Comparison of ENCODE assay signal across 27 cellular contexts in genomic region chr9:28583832-28584231, GRCh38.
"Had no signal": no experiment of that assay in that cellular context is flagged by ENCODE, and none has a peak within 500 bp of the region (broad histone marks: within the 10 kb centered on the region; RNA-seq: fewer than 3 reads in every experiment).

No MANE protein-coding gene starts in this region.

- FAIRE-seq: colon, endometrium, keratinocyte had no signal

- H3K27ac Mint-ChIP-seq: mesothelial cell of epicardium, naive B cell had no signal

- H3K4me3 ChIP-seq: coronary artery, dorsolateral prefrontal cortex, esophagus squamous epithelium, gastrocnemius medialis, heart right ventricle, left lung, lower lobe of right lung, mucosa of descending colon had no signal

- H3K27ac ChIP-seq: coronary artery, dorsolateral prefrontal cortex, epithelial cell of prostate, esophagus squamous epithelium, gastrocnemius medialis, heart right ventricle, left lung, lower lobe of right lung had no signal

- H3K36me3 Mint-ChIP-seq: mesothelial cell of epicardium, naive B cell had no signal

- H3K36me3 ChIP-seq: esophagus squamous epithelium, gastrocnemius medialis, heart right ventricle, left lung, lower lobe of right lung had no signal

- DNase-seq: dermis blood vessel endothelial cell; dorsolateral prefrontal cortex; effector CD4-positive, alpha-beta T cell; effector memory CD4-positive, alpha-beta T cell; erythroblast; esophagus squamous epithelium; foreskin fibroblast; foreskin melanocyte; gastrocnemius medialis; glutamatergic neuron; head of caudate nucleus; heart right ventricle; hippocampal formation; left cardiac atrium; left lung; left ventricle myocardium superior; lower lobe of right lung; mesenchymal stem cell; mucosa of descending colon; naive B cell had no signal

- H3K4me1 Mint-ChIP-seq: mesothelial cell of epicardium, naive B cell had no signal

- ATAC-seq: esophagus mucosa, gastrocnemius medialis, heart right ventricle, left cardiac atrium, left lung, left ventricle myocardium superior, lower lobe of right lung, mucosa of descending colon had no signal

- H3K27me3 ChIP-seq: dorsolateral prefrontal cortex, esophagus squamous epithelium, gastrocnemius medialis, heart right ventricle, left lung had no signal

- H3K27me3 Mint-ChIP-seq: naive B cell had no signal

- H3K4me1 ChIP-seq: esophagus squamous epithelium, gastrocnemius medialis, heart right ventricle, left lung, lower lobe of right lung had no signal

- H3K4me3 Mint-ChIP-seq: mesothelial cell of epicardium, naive B cell had no signal

- H3K9me3 ChIP-seq: esophagus squamous epithelium, gastrocnemius medialis, lower lobe of right lung had no signal
